ENCODE assay signal across 13 cellular contexts in genomic region chr1:170162385-170163226, GRCh38. TPM values are rescaled to one million over a fixed set of nuclear protein-coding genes. Genes with fewer than 3 reads are reported as not detected.
DNase-seq lines count a peak whose midpoint lies in the region; ATAC-seq and TF ChIP-seq lines count a peak whose summit lies in the region.
"Had no signal": no experiment of that assay in that cellular context is flagged by ENCODE, and none has a peak within 500 bp of the region (broad histone marks: within the 10 kb centered on the region; RNA-seq: fewer than 3 reads in every experiment).

No MANE protein-coding gene starts in this region.

- no peak overlapping the region for H3K4me3 Mint-ChIP-seq in Calu3 (ENCODE audit: low read depth, unreplicated experiment)

- H3K27me3 Mint-ChIP-seq in Calu3 (ENCODE audit: unreplicated experiment), result no peaks in the 10 kb centered on the region

- WGBS in aorta, 2 donors, result 4 to 7% methylated on average over 8 of the region's 8 CpGs

- H3K4me3 ChIP-seq in aorta (ENCODE audit: low read length in 2 of 2), result peak overlapping the region in 1 of 2 donors; percentile 72
- H3K4me3 ChIP-seq: upper lobe of right lung had no signal

- BruUV-seq in Calu3 (replicated peaks; lab: Mats Ljungman, UMichigan), result no TSS peak

- H3K4me1 ChIP-seq in aorta (ENCODE audit: control insufficient read depth in 1 of 2, insufficient read depth in 2 of 2, low read length in 2 of 2), result no peaks in the 10 kb centered on the region

- no peaks in the 10 kb centered on the region for H3K9me3 Mint-ChIP-seq in Calu3 (ENCODE audit: low read depth, unreplicated experiment)

- peaks cover 8% of the 10 kb centered on the region for H3K4me1 Mint-ChIP-seq in Calu3 (ENCODE audit: low read depth, unreplicated experiment)

- no peak for TF ChIP-seq CTCF in Calu3 (IDR thresholded peaks at IDR 0.05; ENCODE audit: unreplicated experiment)

- H3K27ac Mint-ChIP-seq in Calu3 (ENCODE audit: unreplicated experiment), result no peak overlapping the region

- CTCF ChIA-PET in Calu3 (lab: Charles Lee), result interaction anchor here (0.7 kb wide), 1 partner anchor 88 kb away, joined by 3 read pairs; the partner anchor contains the start of gene KIFAP3

- DNase-seq in LHCN-M2 (ENCODE audit: low read depth) (peak; percentile 97), dedifferentiated amniotic fluid mesenchymal stem cell (ENCODE audit: extremely low spot score) (peak; percentile 88), kidney tubule cell (ENCODE audit: low spot score) (peak; percentile 82), aorta (peak; percentile 64 to 78), Calu3 (no peak)
- DNase-seq: caudate nucleus; NCI-H510A treated with DMSO at 0.1 percent for 48 hours; stimulated activated CD4-positive, alpha-beta T cell treated with anti-CD3 and anti-CD28 coated beads, Interleukin-1b, Interleukin-23, amount 100 ng/mL, for 48 hours; upper lobe of right lung had no signal

- intact Hi-C loops in aorta (cut with DNase I) (no loop called here), Calu3 (cut with micrococcal nuclease; ENCODE audit: unreplicated experiment) (no loop called here)

- ATAC-seq in aorta (ENCODE audit: low FRiP score) (no peak), GM18511 (IDR thresholded peaks at IDR 0.05; ENCODE audit: unreplicated experiment) (no peak), GM19397 (IDR thresholded peaks at IDR 0.05; ENCODE audit: unreplicated experiment) (no peak)
- ATAC-seq: activated CD4-positive, CD25-positive, alpha-beta regulatory T cell treated with anti-CD3 and anti-CD28 coated beads, Interleukin-2, amount 50 U/mL, for 24 hours; left colon; upper lobe of right lung had no signal

- no peaks in the 10 kb centered on the region for H3K36me3 ChIP-seq in aorta (ENCODE audit: control insufficient read depth in 1 of 2, insufficient read depth in 2 of 2, low read length in 1 of 2)
- H3K36me3 ChIP-seq: upper lobe of right lung had no signal

- no peaks in the 10 kb centered on the region for H3K27me3 ChIP-seq in aorta (ENCODE audit: control insufficient read depth in 1 of 2, insufficient read depth in 2 of 2, low read length in 1 of 2)
- H3K27me3 ChIP-seq: upper lobe of right lung had no signal

- H3K27ac ChIP-seq in aorta (ENCODE audit: low read depth in 1 of 2, low read length in 2 of 2), result peak overlapping the region in 1 of 2 donors; percentile 64
- H3K27ac ChIP-seq: upper lobe of right lung had no signal

- H3K9me3 ChIP-seq in aorta (ENCODE audit: control insufficient read depth, low read length), result no peaks in the 10 kb centered on the region
- H3K9me3 ChIP-seq: upper lobe of right lung had no signal

- H3K36me3 Mint-ChIP-seq in Calu3 (ENCODE audit: insufficient read depth, unreplicated experiment), result no peaks in the 10 kb centered on the region

RNA-seq across cellular contexts. Expression of gene NTMT2, which starts 16.8 kb away (rescaled TPM):
- total RNA-seq in LHCN-M2 (2014; rRNA removed) (not detected in 2 replicates), aorta (not detected), Calu3 (2022) (not detected in 2 replicates)
- polyA plus RNA-seq in LHCN-M2 (2012), result not detected
- not detected for polyA plus RNA-seq in aorta
- total RNA-seq: left colon, upper lobe of right lung had no signal
